Comparison of ENCODE assay signal across 23 cellular contexts in genomic region chr13:90272356-90272755, GRCh38.
A peak's percentile ranks its signal among the peaks of the same experiment; 100 is the strongest.
DNase-seq lines count a peak whose midpoint lies in the region; ATAC-seq lines count a peak whose summit lies in the region.
"Had no signal": no experiment of that assay in that cellular context is flagged by ENCODE, and none has a peak within 500 bp of the region (broad histone marks: within the 10 kb centered on the region; RNA-seq: fewer than 3 reads in every experiment).

No MANE protein-coding gene starts in this region.

- H3K27me3 Mint-ChIP-seq in activated T-cell treated with anti-CD3 and anti-CD28 coated beads, Interleukin-2, amount 50 U/mL, for 4 hours (ENCODE audit: low read depth), result no peaks in the 10 kb centered on the region
- H3K27me3 Mint-ChIP-seq: activated CD4-positive, alpha-beta memory T cell treated with anti-CD3 and anti-CD28 coated beads for 36 hours; CD4-positive, alpha-beta T cell had no signal

- H3K4me1 Mint-ChIP-seq in activated T-cell treated with anti-CD3 and anti-CD28 coated beads, Interleukin-2, amount 50 U/mL, for 4 hours (ENCODE audit: low read depth), result no peaks in the 10 kb centered on the region

- no peak overlapping the region for H3K4me3 Mint-ChIP-seq in activated T-cell treated with anti-CD3 and anti-CD28 coated beads, Interleukin-2, amount 50 U/mL, for 4 hours
- H3K4me3 Mint-ChIP-seq: activated CD4-positive, alpha-beta memory T cell treated with anti-CD3 and anti-CD28 coated beads for 36 hours; CD4-positive, alpha-beta T cell had no signal

- no peak for ATAC-seq in HG03520 (IDR thresholded peaks at IDR 0.05; ENCODE audit: unreplicated experiment)
- ATAC-seq in activated T-cell treated with anti-CD3 and anti-CD28 coated beads, Interleukin-2, amount 50 U/mL, for 4 hours, result no peak
- ATAC-seq: body of pancreas, HCT116, heart left ventricle, sciatic nerve had no signal

- peaks cover 3% of the 10 kb centered on the region for H3K9me3 Mint-ChIP-seq in activated T-cell treated with anti-CD3 and anti-CD28 coated beads, Interleukin-2, amount 50 U/mL, for 4 hours

- H3K36me3 Mint-ChIP-seq in activated T-cell treated with anti-CD3 and anti-CD28 coated beads, Interleukin-2, amount 50 U/mL, for 4 hours (ENCODE audit: insufficient read depth), result no peaks in the 10 kb centered on the region
- H3K36me3 Mint-ChIP-seq: activated CD4-positive, alpha-beta memory T cell treated with anti-CD3 and anti-CD28 coated beads for 36 hours had no signal

- DNase-seq in GM04503 (ENCODE audit: low read depth) (peak; percentile 3), RKO (ENCODE audit: low spot score) (peak; percentile 15), dermis blood vessel endothelial cell (peak; percentile 1), kidney tubule cell (ENCODE audit: low spot score) (peak; percentile 79), HuH-7 (ENCODE audit: low spot score) (no peak)
- no peak for DNase-seq in activated CD4-positive, alpha-beta T cell treated with anti-CD3 and anti-CD28 coated beads, Interleukin-2, amount 50 U/mL, for 48 hours
- DNase-seq in activated T-cell treated with anti-CD3 and anti-CD28 coated beads, Interleukin-2, amount 50 U/mL, for 4 hours, result no peak
- DNase-seq: activated CD4-positive, alpha-beta memory T cell treated with anti-CD3 and anti-CD28 coated beads for 36 hours; activated naive CD4-positive, alpha-beta T cell; activated T-cell treated with anti-CD3 and anti-CD28 coated beads for 4 hours; body of pancreas; CD4-positive, alpha-beta T cell; DMS153; heart left ventricle; KG1; NCI-H2081; NCI-H524; stimulated activated naive CD4-positive, alpha-beta T cell treated with Interleukin-2 at 50 U/mL for 16 hours; T-helper 1 cell; thyroid gland had no signal

Comparison
In these comparisons a context has a peak if more than half of its experiments do, and no peak if none do; other contexts are left out.
1. DNase-seq: peak in GM04503 (single experiment), RKO (single experiment), dermis blood vessel endothelial cell (single experiment) and kidney tubule cell (single experiment); none in activated CD4-positive, alpha-beta T cell treated with anti-CD3 and anti-CD28 coated beads, Interleukin-2, amount 50 U/mL, for 48 hours (0 of 2), HuH-7 (single experiment) and activated T-cell treated with anti-CD3 and anti-CD28 coated beads, Interleukin-2, amount 50 U/mL, for 4 hours (single experiment).